12 cellular contexts compared by ENCODE assay signal in genomic region chr19:16069813-16070365, GRCh38. TPM values are rescaled to one million over a fixed set of nuclear protein-coding genes. Genes with fewer than 3 reads are reported as not detected.
DNase-seq lines count a peak whose midpoint lies in the region; ATAC-seq, FAIRE-seq and TF ChIP-seq lines count a peak whose summit lies in the region.
"Had no signal": no experiment of that assay in that cellular context is flagged by ENCODE, and none has a peak within 500 bp of the region (broad histone marks: within the 10 kb centered on the region; RNA-seq: fewer than 3 reads in every experiment).

No MANE protein-coding gene starts in this region.

- no peaks in the 10 kb centered on the region for H3K36me3 Mint-ChIP-seq in T-cell
- peaks cover 3% of the 10 kb centered on the region for H3K36me3 Mint-ChIP-seq in stimulated activated effector memory CD8-positive, alpha-beta T cell treated with anti-CD3 and anti-CD28 coated beads, Interleukin-12 subunit alpha, Interleukin-12 subunit beta, amount 100 ng/mL, for 72 hours
- H3K36me3 Mint-ChIP-seq: activated naive CD4-positive, alpha-beta T cell treated with anti-CD3 and anti-CD28 coated beads, Interleukin-2, amount 10 ng/mL, durations not matched to agents 7 days and 5 days had no signal

- no peak for FAIRE-seq in H54 (lab: Jason Lieb, UNC)

- no peak overlapping the region for H3K9ac ChIP-seq in fibroblast of lung (ENCODE audit: insufficient read depth, low read length)

- POLR2A ChIA-PET in T-cell (lab: Charles Lee), result interaction anchor here in 1 of 2 donors (0.6 to 1.0 kb wide), 2 partner anchors 24 to 254 kb away, joined by 4 to 8 read pairs; partner anchors contain the start of gene KLF2

- H3K4me2 ChIP-seq in fibroblast of lung (ENCODE audit: extremely low read depth, insufficient read depth, low read length), result peak overlapping the region; percentile 95

- H3K27ac Mint-ChIP-seq in T-cell, result no peak overlapping the region
- H3K27ac Mint-ChIP-seq in stimulated activated effector memory CD8-positive, alpha-beta T cell treated with anti-CD3 and anti-CD28 coated beads, Interleukin-12 subunit alpha, Interleukin-12 subunit beta, amount 100 ng/mL, for 72 hours, result no peak overlapping the region
- H3K27ac Mint-ChIP-seq: activated naive CD4-positive, alpha-beta T cell treated with anti-CD3 and anti-CD28 coated beads, Interleukin-2, amount 10 ng/mL, durations not matched to agents 7 days and 5 days had no signal

- peaks cover 12% of the 10 kb centered on the region for H3K4me1 ChIP-seq in fibroblast of lung (ENCODE audit: control insufficient read depth, extremely low read depth, insufficient read depth, low read length)

- peaks cover 30% of the 10 kb centered on the region for H3K79me2 ChIP-seq in fibroblast of lung (ENCODE audit: control insufficient read depth, insufficient read depth, low read length)

- H2AFZ ChIP-seq in fibroblast of lung (ENCODE audit: low read length), result no peak overlapping the region

- peak overlapping the region in 2 of 3 donors; percentile 54 to 69 for H3K4me3 Mint-ChIP-seq in T-cell
- no peak overlapping the region for H3K4me3 Mint-ChIP-seq in stimulated activated effector memory CD8-positive, alpha-beta T cell treated with anti-CD3 and anti-CD28 coated beads, Interleukin-12 subunit alpha, Interleukin-12 subunit beta, amount 100 ng/mL, for 72 hours
- H3K4me3 Mint-ChIP-seq: activated naive CD4-positive, alpha-beta T cell treated with anti-CD3 and anti-CD28 coated beads, Interleukin-2, amount 10 ng/mL, durations not matched to agents 7 days and 5 days had no signal

- H3K27me3 ChIP-seq in fibroblast of lung (ENCODE audit: control insufficient read depth, insufficient read depth, low read length), result no peaks in the 10 kb centered on the region

- no peak for TF ChIP-seq POLR2A in H54 (IDR thresholded peaks at IDR 0.05; ENCODE audit: low read depth, low read length)

- TF ChIP-seq CTCF in fibroblast of lung (conservative IDR thresholded peaks at IDR 0.05 in 1 of 2, IDR thresholded peaks at IDR 0.05 in 1 of 2; ENCODE audit: low read depth in 1 of 2, low read length in 2 of 2), result no peak

- CTCF ChIA-PET in T-cell (lab: Charles Lee), result interaction anchor here (0.5 to 1.8 kb wide), 10 partner anchors 9 to 128 kb away, joined by 3 to 13 read pairs (median 5); partner anchors contain the start of genes AP1M1 (in 1 of the 2) and RAB8A (in 1 of the 2)

- H3K4me1 Mint-ChIP-seq in T-cell, result peaks cover 35 to 40% (median 38%) of the 10 kb centered on the region in 3 donors
- H3K4me1 Mint-ChIP-seq in stimulated activated effector memory CD8-positive, alpha-beta T cell treated with anti-CD3 and anti-CD28 coated beads, Interleukin-12 subunit alpha, Interleukin-12 subunit beta, amount 100 ng/mL, for 72 hours, result peaks cover 25% of the 10 kb centered on the region

- no peaks in the 10 kb centered on the region for H4K20me1 ChIP-seq in fibroblast of lung (ENCODE audit: control insufficient read depth, extremely low read depth, insufficient read depth, low read length)

- peak; percentile 9 for DNase-seq in H4 (ENCODE audit: low spot score)
- DNase-seq in T-cell, result no peak
- no peak for DNase-seq in fibroblast of lung (ENCODE audit: low read depth in 2 of 2)
- DNase-seq in stimulated activated effector memory CD8-positive, alpha-beta T cell treated with anti-CD3 and anti-CD28 coated beads, Interleukin-12 subunit alpha, Interleukin-12 subunit beta, amount 100 ng/mL, for 72 hours (ENCODE audit: low spot score in 2 of 2), result no peak
- no peak for DNase-seq in NCI-H146 (lab: John Stamatoyannopoulos, UW)
- DNase-seq in NOMO-1 treated with dmso at 0.1 percent for 144 hours (lab: John Stamatoyannopoulos, UW; ENCODE audit: unreplicated experiment), result no peak
- no peak for DNase-seq in H54 (ENCODE audit: insufficient read length, low spot score)
- DNase-seq: NCI-H187, nucleus accumbens, T1000 had no signal

- H3K9me3 ChIP-seq in fibroblast of lung (ENCODE audit: control insufficient read depth, insufficient read depth, low read depth, low read length), result no peaks in the 10 kb centered on the region

- peak in 1 of 4 experiments; percentile 5 for ATAC-seq in T-cell (replicated peaks in 1 of 4)
- peak; percentile 22 for ATAC-seq in stimulated activated effector memory CD8-positive, alpha-beta T cell treated with anti-CD3 and anti-CD28 coated beads, Interleukin-12 subunit alpha, Interleukin-12 subunit beta, amount 100 ng/mL, for 72 hours
- ATAC-seq in HG03135 (IDR thresholded peaks at IDR 0.05; ENCODE audit: unreplicated experiment), result no peak

- H3K36me3 ChIP-seq in fibroblast of lung (ENCODE audit: control insufficient read depth, insufficient read depth, low read length), result peaks cover 2% of the 10 kb centered on the region

- H3K27ac ChIP-seq in fibroblast of lung (ENCODE audit: insufficient read depth, low read length), result no peak overlapping the region

- H3K4me3 ChIP-seq in fibroblast of lung (replicated peaks in 1 of 4; ENCODE audit: control extremely low read depth in 1 of 4, insufficient read depth in 1 of 4, low read depth in 3 of 4, low read length in 4 of 4), result peak overlapping the region; percentile 41 to 78 (median 72)

- H3K9me3 Mint-ChIP-seq in T-cell, result no peaks in the 10 kb centered on the region
- no peaks in the 10 kb centered on the region for H3K9me3 Mint-ChIP-seq in stimulated activated effector memory CD8-positive, alpha-beta T cell treated with anti-CD3 and anti-CD28 coated beads, Interleukin-12 subunit alpha, Interleukin-12 subunit beta, amount 100 ng/mL, for 72 hours
- H3K9me3 Mint-ChIP-seq: activated naive CD4-positive, alpha-beta T cell treated with anti-CD3 and anti-CD28 coated beads, Interleukin-2, amount 10 ng/mL, durations not matched to agents 7 days and 5 days had no signal

- H3K27me3 Mint-ChIP-seq in T-cell, result no peaks in the 10 kb centered on the region
- H3K27me3 Mint-ChIP-seq: activated naive CD4-positive, alpha-beta T cell treated with anti-CD3 and anti-CD28 coated beads, Interleukin-2, amount 10 ng/mL, durations not matched to agents 7 days and 5 days had no signal

RNA-seq across cellular contexts. Expression of gene TPM4, which starts 6.4 kb away (rescaled TPM):
- total RNA-seq in H4 (2014; rRNA removed; shearing (Covaris generic)), result 975 and 1,019 TPM in 2 replicates
- total RNA-seq in T-cell, result 100 to 1,000 TPM in 2 of 5 donors, 10 to 100 TPM in 3; 83.6 to 189 (median 99.5) TPM
- total RNA-seq in fibroblast of lung, result 720 and 822 TPM in 2 replicates
- polyA plus RNA-seq in fibroblast of lung, result 1,637 and 2,577 TPM in 2 replicates
- polyA plus RNA-seq in fibroblast of lung (2012), result 1,306 and 1,822 TPM in 2 replicates
- 192 and 286 TPM in 2 replicates for polyA minus RNA-seq in fibroblast of lung (ENCODE audit: low replicate concordance)

RNA-seq across cellular contexts. Expression of gene RAB8A, which starts 41.8 kb away (rescaled TPM):
- 134 and 136 TPM in 2 replicates for total RNA-seq in H4 (2014; rRNA removed; shearing (Covaris generic))
- 10 to 100 TPM; 67.0 to 84.5 (median 71.7) TPM for total RNA-seq in T-cell
- 47.5 and 77.6 TPM in 2 replicates for total RNA-seq in fibroblast of lung
- 104 and 128 TPM in 2 replicates for polyA plus RNA-seq in fibroblast of lung
- 101 and 103 TPM in 2 replicates for polyA plus RNA-seq in fibroblast of lung (2012)
- 47.6 and 76.1 TPM in 2 replicates for polyA minus RNA-seq in fibroblast of lung (ENCODE audit: low replicate concordance)
